ENCODE assay signal across 17 cellular contexts in the genomic region with DNA sequence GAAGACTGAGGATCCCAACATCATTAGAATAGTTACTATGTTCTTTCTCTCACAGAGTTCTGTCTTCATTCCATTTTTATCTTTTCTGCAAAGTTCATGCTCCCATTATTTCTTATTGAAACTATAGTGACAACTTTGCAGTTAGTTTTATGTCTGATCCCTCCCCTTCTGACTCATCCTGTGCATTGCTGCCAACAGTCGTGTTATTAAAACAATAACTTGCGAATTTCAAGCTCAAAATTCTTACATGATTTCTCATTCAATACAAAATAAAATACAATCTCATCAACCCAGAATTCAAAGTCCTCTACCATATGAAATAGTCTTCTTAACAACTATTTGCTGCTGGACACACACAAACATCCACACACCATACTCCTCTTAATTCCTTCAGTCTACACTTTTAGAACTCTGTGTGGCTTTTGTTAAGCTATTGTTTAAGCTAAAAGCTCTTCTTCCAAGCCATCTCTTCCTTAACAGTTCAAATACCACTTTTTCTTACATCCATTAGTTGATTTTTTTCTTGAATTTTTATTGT.
DNase-seq lines count a peak whose midpoint lies in the region; TF ChIP-seq lines count a peak whose summit lies in the region.
"Had no signal": no experiment of that assay in that cellular context is flagged by ENCODE, and none has a peak within 500 bp of the region (broad histone marks: within the 10 kb centered on the region; RNA-seq: fewer than 3 reads in every experiment).

No MANE protein-coding gene starts in this region.

- no peaks in the 10 kb centered on the region for H3K36me3 ChIP-seq in endodermal cell (ENCODE audit: control insufficient read depth, insufficient read depth, low read length)
- H3K36me3 ChIP-seq: upper lobe of right lung had no signal

- no peaks in the 10 kb centered on the region for H3K27me3 ChIP-seq in AG04450 (ENCODE audit: control insufficient read depth, insufficient read depth, low read length)
- H3K27me3 ChIP-seq in endodermal cell (ENCODE audit: control insufficient read depth, insufficient read depth, low read length, poor library complexity, severe bottlenecking) = no peaks in the 10 kb centered on the region
- H3K27me3 ChIP-seq: upper lobe of right lung had no signal

- DNase-seq in AG04450 (ENCODE audit: low read depth, low spot score) (peak; percentile 34), LHCN-M2 (ENCODE audit: low read depth) (peak; percentile 75), chondrocyte (ENCODE audit: low spot score) (no peak), left kidney (ENCODE audit: low read depth, low spot score) (peak; percentile 4), HuH-7.5 (ENCODE audit: low spot score) (no peak), endodermal cell (no peak), T-helper 1 cell (no peak), SKM-1 (lab: John Stamatoyannopoulos, UW; ENCODE audit: unreplicated experiment) (no peak)
- DNase-seq: activated CD8-positive, alpha-beta memory T cell treated with anti-CD3 and anti-CD28 coated beads, Interleukin-2, amount 50 U/mL, for 48 hours; activated naive CD8-positive, alpha-beta T cell treated with anti-CD3 and anti-CD28 coated beads, Interleukin-2, amount 10 ng/mL, durations not matched to agents 7 days and 5 days; DMS79 treated with DMSO at 0.1 percent for 48 hours; MM.1S; NCI-H2171 treated with DMSO at 0.1 percent for 48 hours; RPMI8226; upper lobe of right lung had no signal

- peaks cover 35% of the 10 kb centered on the region for H3K4me1 Mint-ChIP-seq in chondrocyte (ENCODE audit: low read depth)
- H3K4me1 Mint-ChIP-seq in endodermal cell = peaks cover under 1% of the 10 kb centered on the region
- H3K4me1 Mint-ChIP-seq: activated naive CD8-positive, alpha-beta T cell treated with anti-CD3 and anti-CD28 coated beads, Interleukin-2, amount 10 ng/mL, durations not matched to agents 7 days and 5 days had no signal

- H3K9ac ChIP-seq in endodermal cell (ENCODE audit: extremely low read depth, low read length, poor library complexity, severe bottlenecking) = no peak overlapping the region

- CTCF ChIA-PET in AG04450 (lab: Charles Lee) = interaction anchor here (1.1 kb wide), 1 partner anchor 9 kb away, joined by 3 read pairs; no protein-coding TSS in a partner anchor

- no peaks in the 10 kb centered on the region for H3K36me3 Mint-ChIP-seq in chondrocyte (ENCODE audit: low read depth)
- H3K36me3 Mint-ChIP-seq in endodermal cell (ENCODE audit: low read depth) = no peaks in the 10 kb centered on the region
- H3K36me3 Mint-ChIP-seq: activated naive CD8-positive, alpha-beta T cell treated with anti-CD3 and anti-CD28 coated beads, Interleukin-2, amount 10 ng/mL, durations not matched to agents 7 days and 5 days; WTC11 had no signal

- H3K9me3 Mint-ChIP-seq in chondrocyte (ENCODE audit: low read depth) (no peaks in the 10 kb centered on the region), endodermal cell (no peaks in the 10 kb centered on the region)
- H3K9me3 Mint-ChIP-seq: activated naive CD8-positive, alpha-beta T cell treated with anti-CD3 and anti-CD28 coated beads, Interleukin-2, amount 10 ng/mL, durations not matched to agents 7 days and 5 days; WTC11 had no signal

- H3K27ac ChIP-seq in AG04450 (ENCODE audit: low read depth, low read length) (no peak overlapping the region), endodermal cell (ENCODE audit: low read depth, low read length) (no peak overlapping the region)
- H3K27ac ChIP-seq: skin epidermis, upper lobe of right lung had no signal

- H3K4me1 ChIP-seq in endodermal cell (ENCODE audit: control insufficient read depth, insufficient read depth, low read length) = no peaks in the 10 kb centered on the region
- H3K4me1 ChIP-seq: upper lobe of right lung had no signal

- H3K9me3 ChIP-seq in AG04450 (ENCODE audit: control insufficient read depth, insufficient read depth, low read length) (no peaks in the 10 kb centered on the region), endodermal cell (ENCODE audit: control insufficient read depth, low read length) (no peaks in the 10 kb centered on the region)
- H3K9me3 ChIP-seq: upper lobe of right lung had no signal

- H3K27ac Mint-ChIP-seq in chondrocyte (ENCODE audit: unreplicated experiment) = peak overlapping the region; percentile 86
- no peak overlapping the region for H3K27ac Mint-ChIP-seq in endodermal cell
- H3K27ac Mint-ChIP-seq: activated naive CD8-positive, alpha-beta T cell treated with anti-CD3 and anti-CD28 coated beads, Interleukin-2, amount 10 ng/mL, durations not matched to agents 7 days and 5 days; WTC11 had no signal

- H3K27me3 Mint-ChIP-seq in chondrocyte (ENCODE audit: low read depth) = no peaks in the 10 kb centered on the region
- no peaks in the 10 kb centered on the region for H3K27me3 Mint-ChIP-seq in endodermal cell (ENCODE audit: insufficient read depth)
- H3K27me3 Mint-ChIP-seq: activated naive CD8-positive, alpha-beta T cell treated with anti-CD3 and anti-CD28 coated beads, Interleukin-2, amount 10 ng/mL, durations not matched to agents 7 days and 5 days had no signal

- no peak overlapping the region; the same call in 1 of the 2 replicates for H3K4me3 ChIP-seq in AG04450 (ENCODE audit: low read depth, low read length)
- no peak overlapping the region for H3K4me3 ChIP-seq in endodermal cell (ENCODE audit: low read length)
- H3K4me3 ChIP-seq: skin epidermis, upper lobe of right lung had no signal

- POLR2A ChIA-PET in AG04450 (lab: Yijun Ruan, JAX) = no interaction called here

- 75 to 87% methylated on average over 2 of the region's 2 CpGs for WGBS in endodermal cell (ENCODE audit: insufficient coverage in 1 of 2, insufficient read length in 1 of 2), 2 experiments

- H3K4me3 Mint-ChIP-seq in chondrocyte (ENCODE audit: unreplicated experiment) = peak overlapping the region; percentile 4
- no peak overlapping the region for H3K4me3 Mint-ChIP-seq in endodermal cell
- H3K4me3 Mint-ChIP-seq: activated naive CD8-positive, alpha-beta T cell treated with anti-CD3 and anti-CD28 coated beads, Interleukin-2, amount 10 ng/mL, durations not matched to agents 7 days and 5 days; WTC11 had no signal

- no peak for TF ChIP-seq CTCF in AG04450 (IDR thresholded peaks at IDR 0.05; ENCODE audit: low read depth, low read length)
- TF ChIP-seq CTCF in chondrocyte (IDR thresholded peaks at IDR 0.05) = no peak
- TF ChIP-seq CTCF in endodermal cell (conservative IDR thresholded peaks at IDR 0.05) = no peak

Comparison
In these comparisons a context has a peak if more than half of its experiments do, and no peak if none do; other contexts are left out.
1. DNase-seq: peak in AG04450 (single experiment), LHCN-M2 (single experiment) and left kidney (single experiment); none in chondrocyte (single experiment), HuH-7.5 (single experiment), endodermal cell (single experiment), T-helper 1 cell (0 of 5) and SKM-1 (single experiment).